In the genomic region with DNA sequence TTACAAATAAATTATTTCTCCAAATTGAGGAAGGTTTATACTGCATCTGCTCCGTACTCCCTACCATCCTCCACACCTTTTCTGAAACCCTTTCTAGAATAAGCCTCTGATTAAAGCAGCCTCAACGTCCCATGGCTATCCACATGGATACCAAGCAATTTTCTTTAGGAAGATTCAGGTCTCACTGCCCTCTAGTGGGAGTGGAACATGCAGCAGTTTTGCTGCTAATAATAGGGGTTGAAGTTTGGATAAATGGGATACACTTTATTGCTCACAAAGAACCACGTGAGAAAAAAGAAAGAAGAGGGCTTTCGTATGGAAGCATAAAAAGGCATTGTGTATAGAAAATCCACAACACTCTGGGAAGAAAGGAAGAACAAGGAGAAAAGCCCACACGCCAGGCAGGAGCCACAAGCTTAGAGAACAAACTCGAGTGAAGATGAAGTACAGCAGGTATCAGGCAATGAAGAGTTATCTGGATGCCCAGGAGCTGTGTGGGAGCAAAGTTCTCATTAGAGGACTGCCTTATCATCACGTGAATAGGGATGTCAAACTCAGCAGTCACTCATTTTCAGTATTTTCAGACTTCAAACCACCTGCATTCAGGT, we compare ENCODE assay signal across 2 cellular contexts.
TF ChIP-seq lines count a peak whose summit lies in the region.

No MANE protein-coding gene starts in this region.

TF ChIP-seq in GM23338, 12 proteins besides CTCF, POLR2A, EP300 and RAD21 (continues in another document):
- TF ChIP-seq, protein P1, sequence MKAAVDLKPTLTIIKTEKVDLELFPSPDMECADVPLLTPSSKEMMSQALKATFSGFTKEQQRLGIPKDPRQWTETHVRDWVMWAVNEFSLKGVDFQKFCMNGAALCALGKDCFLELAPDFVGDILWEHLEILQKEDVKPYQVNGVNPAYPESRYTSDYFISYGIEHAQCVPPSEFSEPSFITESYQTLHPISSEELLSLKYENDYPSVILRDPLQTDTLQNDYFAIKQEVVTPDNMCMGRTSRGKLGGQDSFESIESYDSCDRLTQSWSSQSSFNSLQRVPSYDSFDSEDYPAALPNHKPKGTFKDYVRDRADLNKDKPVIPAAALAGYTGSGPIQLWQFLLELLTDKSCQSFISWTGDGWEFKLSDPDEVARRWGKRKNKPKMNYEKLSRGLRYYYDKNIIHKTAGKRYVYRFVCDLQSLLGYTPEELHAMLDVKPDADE (IDR thresholded peaks at IDR 0.05) = no peak
- no peak for TF ChIP-seq EZH2phosphoT487 (IDR thresholded peaks at IDR 0.05; ENCODE audit: unreplicated experiment)
- TF ChIP-seq ZNF114 (CRISPR knock-in tag; IDR thresholded peaks at IDR 0.05) = no peak
- no peak for TF ChIP-seq JUNB (IDR thresholded peaks at IDR 0.05; ENCODE audit: unreplicated experiment)
- TF ChIP-seq, protein P2, sequence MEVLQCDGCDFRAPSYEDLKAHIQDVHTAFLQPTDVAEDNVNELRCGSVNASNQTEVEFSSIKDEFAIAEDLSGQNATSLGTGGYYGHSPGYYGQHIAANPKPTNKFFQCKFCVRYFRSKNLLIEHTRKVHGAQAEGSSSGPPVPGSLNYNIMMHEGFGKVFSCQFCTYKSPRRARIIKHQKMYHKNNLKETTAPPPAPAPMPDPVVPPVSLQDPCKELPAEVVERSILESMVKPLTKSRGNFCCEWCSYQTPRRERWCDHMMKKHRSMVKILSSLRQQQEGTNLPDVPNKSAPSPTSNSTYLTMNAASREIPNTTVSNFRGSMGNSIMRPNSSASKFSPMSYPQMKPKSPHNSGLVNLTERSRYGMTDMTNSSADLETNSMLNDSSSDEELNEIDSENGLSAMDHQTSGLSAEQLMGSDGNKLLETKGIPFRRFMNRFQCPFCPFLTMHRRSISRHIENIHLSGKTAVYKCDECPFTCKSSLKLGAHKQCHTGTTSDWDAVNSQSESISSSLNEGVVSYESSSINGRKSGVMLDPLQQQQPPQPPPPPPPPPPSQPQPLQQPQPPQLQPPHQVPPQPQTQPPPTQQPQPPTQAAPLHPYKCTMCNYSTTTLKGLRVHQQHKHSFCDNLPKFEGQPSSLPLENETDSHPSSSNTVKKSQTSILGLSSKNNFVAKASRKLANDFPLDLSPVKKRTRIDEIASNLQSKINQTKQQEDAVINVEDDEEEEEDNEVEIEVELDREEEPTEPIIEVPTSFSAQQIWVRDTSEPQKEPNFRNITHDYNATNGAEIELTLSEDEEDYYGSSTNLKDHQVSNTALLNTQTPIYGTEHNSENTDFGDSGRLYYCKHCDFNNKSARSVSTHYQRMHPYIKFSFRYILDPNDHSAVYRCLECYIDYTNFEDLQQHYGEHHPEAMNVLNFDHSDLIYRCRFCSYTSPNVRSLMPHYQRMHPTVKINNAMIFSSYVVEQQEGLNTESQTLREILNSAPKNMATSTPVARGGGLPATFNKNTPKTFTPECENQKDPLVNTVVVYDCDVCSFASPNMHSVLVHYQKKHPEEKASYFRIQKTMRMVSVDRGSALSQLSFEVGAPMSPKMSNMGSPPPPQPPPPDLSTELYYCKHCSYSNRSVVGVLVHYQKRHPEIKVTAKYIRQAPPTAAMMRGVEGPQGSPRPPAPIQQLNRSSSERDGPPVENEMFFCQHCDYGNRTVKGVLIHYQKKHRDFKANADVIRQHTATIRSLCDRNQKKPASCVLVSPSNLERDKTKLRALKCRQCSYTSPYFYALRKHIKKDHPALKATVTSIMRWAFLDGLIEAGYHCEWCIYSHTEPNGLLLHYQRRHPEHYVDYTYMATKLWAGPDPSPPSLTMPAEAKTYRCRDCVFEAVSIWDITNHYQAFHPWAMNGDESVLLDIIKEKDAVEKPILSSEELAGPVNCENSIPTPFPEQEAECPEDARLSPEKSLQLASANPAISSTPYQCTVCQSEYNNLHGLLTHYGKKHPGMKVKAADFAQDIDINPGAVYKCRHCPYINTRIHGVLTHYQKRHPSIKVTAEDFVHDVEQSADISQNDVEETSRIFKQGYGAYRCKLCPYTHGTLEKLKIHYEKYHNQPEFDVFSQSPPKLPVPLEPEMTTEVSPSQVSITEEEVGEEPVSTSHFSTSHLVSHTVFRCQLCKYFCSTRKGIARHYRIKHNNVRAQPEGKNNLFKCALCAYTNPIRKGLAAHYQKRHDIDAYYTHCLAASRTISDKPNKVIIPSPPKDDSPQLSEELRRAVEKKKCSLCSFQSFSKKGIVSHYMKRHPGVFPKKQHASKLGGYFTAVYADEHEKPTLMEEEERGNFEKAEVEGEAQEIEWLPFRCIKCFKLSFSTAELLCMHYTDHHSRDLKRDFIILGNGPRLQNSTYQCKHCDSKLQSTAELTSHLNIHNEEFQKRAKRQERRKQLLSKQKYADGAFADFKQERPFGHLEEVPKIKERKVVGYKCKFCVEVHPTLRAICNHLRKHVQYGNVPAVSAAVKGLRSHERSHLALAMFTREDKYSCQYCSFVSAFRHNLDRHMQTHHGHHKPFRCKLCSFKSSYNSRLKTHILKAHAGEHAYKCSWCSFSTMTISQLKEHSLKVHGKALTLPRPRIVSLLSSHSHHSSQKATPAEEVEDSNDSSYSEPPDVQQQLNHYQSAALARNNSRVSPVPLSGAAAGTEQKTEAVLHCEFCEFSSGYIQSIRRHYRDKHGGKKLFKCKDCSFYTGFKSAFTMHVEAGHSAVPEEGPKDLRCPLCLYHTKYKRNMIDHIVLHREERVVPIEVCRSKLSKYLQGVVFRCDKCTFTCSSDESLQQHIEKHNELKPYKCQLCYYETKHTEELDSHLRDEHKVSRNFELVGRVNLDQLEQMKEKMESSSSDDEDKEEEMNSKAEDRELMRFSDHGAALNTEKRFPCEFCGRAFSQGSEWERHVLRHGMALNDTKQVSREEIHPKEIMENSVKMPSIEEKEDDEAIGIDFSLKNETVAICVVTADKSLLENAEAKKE (CRISPR knock-in tag; IDR thresholded peaks at IDR 0.05) = no peak
- TF ChIP-seq, protein P3, sequence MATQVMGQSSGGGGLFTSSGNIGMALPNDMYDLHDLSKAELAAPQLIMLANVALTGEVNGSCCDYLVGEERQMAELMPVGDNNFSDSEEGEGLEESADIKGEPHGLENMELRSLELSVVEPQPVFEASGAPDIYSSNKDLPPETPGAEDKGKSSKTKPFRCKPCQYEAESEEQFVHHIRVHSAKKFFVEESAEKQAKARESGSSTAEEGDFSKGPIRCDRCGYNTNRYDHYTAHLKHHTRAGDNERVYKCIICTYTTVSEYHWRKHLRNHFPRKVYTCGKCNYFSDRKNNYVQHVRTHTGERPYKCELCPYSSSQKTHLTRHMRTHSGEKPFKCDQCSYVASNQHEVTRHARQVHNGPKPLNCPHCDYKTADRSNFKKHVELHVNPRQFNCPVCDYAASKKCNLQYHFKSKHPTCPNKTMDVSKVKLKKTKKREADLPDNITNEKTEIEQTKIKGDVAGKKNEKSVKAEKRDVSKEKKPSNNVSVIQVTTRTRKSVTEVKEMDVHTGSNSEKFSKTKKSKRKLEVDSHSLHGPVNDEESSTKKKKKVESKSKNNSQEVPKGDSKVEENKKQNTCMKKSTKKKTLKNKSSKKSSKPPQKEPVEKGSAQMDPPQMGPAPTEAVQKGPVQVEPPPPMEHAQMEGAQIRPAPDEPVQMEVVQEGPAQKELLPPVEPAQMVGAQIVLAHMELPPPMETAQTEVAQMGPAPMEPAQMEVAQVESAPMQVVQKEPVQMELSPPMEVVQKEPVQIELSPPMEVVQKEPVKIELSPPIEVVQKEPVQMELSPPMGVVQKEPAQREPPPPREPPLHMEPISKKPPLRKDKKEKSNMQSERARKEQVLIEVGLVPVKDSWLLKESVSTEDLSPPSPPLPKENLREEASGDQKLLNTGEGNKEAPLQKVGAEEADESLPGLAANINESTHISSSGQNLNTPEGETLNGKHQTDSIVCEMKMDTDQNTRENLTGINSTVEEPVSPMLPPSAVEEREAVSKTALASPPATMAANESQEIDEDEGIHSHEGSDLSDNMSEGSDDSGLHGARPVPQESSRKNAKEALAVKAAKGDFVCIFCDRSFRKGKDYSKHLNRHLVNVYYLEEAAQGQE (IDR thresholded peaks at IDR 0.05; ENCODE audit: unreplicated experiment) = no peak
- no peak for TF ChIP-seq POLR2AphosphoS5 (IDR thresholded peaks at IDR 0.05; ENCODE audit: low read depth)
- no peak for TF ChIP-seq STAT1 (IDR thresholded peaks at IDR 0.05; ENCODE audit: unreplicated experiment)
- TF ChIP-seq CREB1 (CRISPR knock-in tag; IDR thresholded peaks at IDR 0.05; ENCODE audit: low read depth) = no peak

TF ChIP-seq in H1, 55 proteins besides CTCF, POLR2A, EP300 and RAD21:
- TF ChIP-seq CHD2 (IDR thresholded peaks at IDR 0.05; ENCODE audit: low read length) (no peak), KDM5A (IDR thresholded peaks at IDR 0.05; ENCODE audit: low read length) (no peak), YY1 (IDR thresholded peaks at IDR 0.05; ENCODE audit: low read depth, low read length) (no peak), RBBP5 (IDR thresholded peaks at IDR 0.05; ENCODE audit: borderline replicate concordance, low read depth, low read length) (no peak), ZNF274 (IDR thresholded peaks at IDR 0.05; ENCODE audit: borderline replicate concordance, extremely low read depth, low read length) (no peak), NANOG (IDR thresholded peaks at IDR 0.05; ENCODE audit: insufficient read depth, low read depth, low read length, poor library complexity, severe bottlenecking) (no peak), SP2 (IDR thresholded peaks at IDR 0.05; ENCODE audit: low read length) (no peak), POU5F1 (IDR thresholded peaks at IDR 0.05; ENCODE audit: low read depth, low read length) (no peak), TBP (IDR thresholded peaks at IDR 0.05; ENCODE audit: low read depth, low read length) (no peak), MAFK (IDR thresholded peaks at IDR 0.05; ENCODE audit: low read depth, low read length) (no peak), BACH1 (IDR thresholded peaks at IDR 0.05; ENCODE audit: low read length) (no peak), SIN3A (conservative IDR thresholded peaks at IDR 0.05 in 1 of 2, IDR thresholded peaks at IDR 0.05 in 1 of 2; ENCODE audit: low read depth in 1 of 2, low read length in 2 of 2) (no peak), SIX5 (IDR thresholded peaks at IDR 0.05; ENCODE audit: low read depth, low read length) (no peak)
- TF ChIP-seq, protein P4, sequence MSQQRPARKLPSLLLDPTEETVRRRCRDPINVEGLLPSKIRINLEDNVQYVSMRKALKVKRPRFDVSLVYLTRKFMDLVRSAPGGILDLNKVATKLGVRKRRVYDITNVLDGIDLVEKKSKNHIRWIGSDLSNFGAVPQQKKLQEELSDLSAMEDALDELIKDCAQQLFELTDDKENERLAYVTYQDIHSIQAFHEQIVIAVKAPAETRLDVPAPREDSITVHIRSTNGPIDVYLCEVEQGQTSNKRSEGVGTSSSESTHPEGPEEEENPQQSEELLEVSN (IDR thresholded peaks at IDR 0.05) = no peak
- TF ChIP-seq, protein P5, sequence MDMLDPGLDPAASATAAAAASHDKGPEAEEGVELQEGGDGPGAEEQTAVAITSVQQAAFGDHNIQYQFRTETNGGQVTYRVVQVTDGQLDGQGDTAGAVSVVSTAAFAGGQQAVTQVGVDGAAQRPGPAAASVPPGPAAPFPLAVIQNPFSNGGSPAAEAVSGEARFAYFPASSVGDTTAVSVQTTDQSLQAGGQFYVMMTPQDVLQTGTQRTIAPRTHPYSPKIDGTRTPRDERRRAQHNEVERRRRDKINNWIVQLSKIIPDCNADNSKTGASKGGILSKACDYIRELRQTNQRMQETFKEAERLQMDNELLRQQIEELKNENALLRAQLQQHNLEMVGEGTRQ (IDR thresholded peaks at IDR 0.05; ENCODE audit: low read length) = no peak
